Comparison of ENCODE assay signal across 16 cellular contexts in the genomic region with DNA sequence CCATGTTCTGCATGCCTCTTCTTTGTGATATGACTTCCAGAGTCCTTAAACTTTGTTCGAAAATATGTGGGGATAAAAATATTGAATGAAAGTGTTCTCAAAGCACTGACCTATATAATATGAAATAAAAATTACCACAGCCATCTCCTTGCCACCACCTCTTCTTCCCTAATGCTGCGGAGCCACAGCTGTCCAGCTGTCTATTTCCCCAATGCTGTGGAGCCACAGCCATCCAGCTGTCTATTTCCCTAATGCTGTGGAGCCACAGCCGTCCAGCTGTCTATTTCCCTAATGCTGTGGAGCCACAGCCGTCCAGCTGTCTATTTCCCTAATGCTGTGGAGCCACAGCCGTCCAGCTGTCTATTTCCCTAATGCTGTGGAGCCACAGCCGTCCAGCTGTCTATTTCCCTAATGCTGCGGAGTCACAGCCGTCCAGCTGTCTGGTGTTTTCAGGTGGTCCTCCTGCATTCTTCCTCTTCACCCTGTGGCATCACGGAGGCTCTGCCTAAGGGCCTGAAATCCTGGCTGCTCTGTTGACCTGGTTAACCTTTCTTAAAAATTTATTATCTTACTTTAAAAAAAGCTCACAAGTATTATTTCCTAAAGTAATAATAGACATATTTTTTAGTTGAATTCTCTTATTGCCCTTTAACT.
DNase-seq lines count a peak whose midpoint lies in the region; TF ChIP-seq lines count a peak whose summit lies in the region.
"Had no signal": no experiment of that assay in that cellular context is flagged by ENCODE, and none has a peak within 500 bp of the region (broad histone marks: within the 10 kb centered on the region; RNA-seq: fewer than 3 reads in every experiment).

No MANE protein-coding gene starts in this region.

- H3K27ac ChIP-seq in VCaP, result peak overlapping the region; percentile 23; the same call in 1 of the 2 replicates
- H3K27ac ChIP-seq in adrenal gland, result no peak overlapping the region
- H3K27ac ChIP-seq in suprapubic skin, result no peak overlapping the region
- H3K27ac ChIP-seq: BLaER1 had no signal

- DNase-seq in NCI-H82 treated with DMSO at 0.1 percent for 48 hours (lab: John Stamatoyannopoulos, UW; ENCODE audit: unreplicated experiment) (peak; percentile 22), adrenal gland (no peak), CD14-positive monocyte (ENCODE audit: low spot score) (no peak), suprapubic skin (ENCODE audit: low spot score in 2 of 2) (no peak)
- DNase-seq: 8988T; ACHN; BE2C; C1 segment of cervical spinal cord; Caco-2; Calu3; CD4-positive, alpha-beta T cell; CD8-positive, alpha-beta T cell; DMS79 treated with DMSO at 0.1 percent for 48 hours; GF-D8 had no signal

- no peak overlapping the region for H3K4me3 Mint-ChIP-seq in CD14-positive monocyte
- H3K4me3 Mint-ChIP-seq: CD4-positive, alpha-beta T cell; CD8-positive, alpha-beta T cell had no signal

- intact Hi-C loops in adrenal gland (cut with DNase I), result no loop called here
- intact Hi-C loops in CD14-positive monocyte (cut with micrococcal nuclease), result no loop called here

- TF ChIP-seq POLR2A in adrenal gland (IDR thresholded peaks at IDR 0.05), result no peak
- TF ChIP-seq POLR2A in suprapubic skin (IDR thresholded peaks at IDR 0.05), result no peak

- peaks cover 0 to 4% (median 2%) of the 10 kb centered on the region in 3 donors for H3K27me3 Mint-ChIP-seq in CD14-positive monocyte (ENCODE audit: low read depth in 3 of 3)

- H3K9me3 ChIP-seq in adrenal gland (replicated peaks in 1 of 3) (no peaks in the 10 kb centered on the region), suprapubic skin (no peaks in the 10 kb centered on the region)
- H3K9me3 ChIP-seq: BE2C, BLaER1, Caco-2 had no signal

- peaks cover 0 to 10% (median 2%) of the 10 kb centered on the region in 7 donors for H3K9me3 Mint-ChIP-seq in CD14-positive monocyte
- H3K9me3 Mint-ChIP-seq: CD4-positive, alpha-beta T cell; CD8-positive, alpha-beta T cell had no signal

- no peaks in the 10 kb centered on the region for H3K36me3 Mint-ChIP-seq in CD14-positive monocyte
- H3K36me3 Mint-ChIP-seq: CD8-positive, alpha-beta T cell had no signal

- H3K4me1 ChIP-seq in adrenal gland (replicated peaks in 1 of 2) (no peaks in the 10 kb centered on the region), suprapubic skin (no peaks in the 10 kb centered on the region)
- H3K4me1 ChIP-seq: BE2C, BLaER1 had no signal

- H3K36me3 ChIP-seq in adrenal gland (replicated peaks in 1 of 2), result no peaks in the 10 kb centered on the region
- no peaks in the 10 kb centered on the region for H3K36me3 ChIP-seq in suprapubic skin
- H3K36me3 ChIP-seq: BE2C, BLaER1 had no signal

- H3K27me3 ChIP-seq in adrenal gland, result no peaks in the 10 kb centered on the region
- H3K27me3 ChIP-seq in suprapubic skin, result no peaks in the 10 kb centered on the region
- H3K27me3 ChIP-seq: BE2C, BLaER1 had no signal

- WGBS in adrenal gland, 4 donors, result 74 to 85% (median 81%) methylated on average over 8 to 9 of the region's 9 CpGs
- WGBS in suprapubic skin, result 66% methylated on average over 9 of the region's 9 CpGs

- H3K4me3 ChIP-seq in adrenal gland (no peak overlapping the region), suprapubic skin (no peak overlapping the region)
- H3K4me3 ChIP-seq: BLaER1 had no signal

- no peak overlapping the region for H3K27ac Mint-ChIP-seq in CD14-positive monocyte
- H3K27ac Mint-ChIP-seq: CD4-positive, alpha-beta T cell; CD8-positive, alpha-beta T cell had no signal

- TF ChIP-seq CTCF in VCaP (conservative IDR thresholded peaks at IDR 0.05), result no peak
- no peak for TF ChIP-seq CTCF in adrenal gland (IDR thresholded peaks at IDR 0.05)
- TF ChIP-seq CTCF in CD14-positive monocyte (IDR thresholded peaks at IDR 0.05), result no peak
- no peak for TF ChIP-seq CTCF in suprapubic skin (IDR thresholded peaks at IDR 0.05)

- H3K4me1 Mint-ChIP-seq in CD14-positive monocyte, result no peaks in the 10 kb centered on the region

- no peak for TF ChIP-seq EP300 in suprapubic skin (IDR thresholded peaks at IDR 0.05)
